In the genomic region with DNA sequence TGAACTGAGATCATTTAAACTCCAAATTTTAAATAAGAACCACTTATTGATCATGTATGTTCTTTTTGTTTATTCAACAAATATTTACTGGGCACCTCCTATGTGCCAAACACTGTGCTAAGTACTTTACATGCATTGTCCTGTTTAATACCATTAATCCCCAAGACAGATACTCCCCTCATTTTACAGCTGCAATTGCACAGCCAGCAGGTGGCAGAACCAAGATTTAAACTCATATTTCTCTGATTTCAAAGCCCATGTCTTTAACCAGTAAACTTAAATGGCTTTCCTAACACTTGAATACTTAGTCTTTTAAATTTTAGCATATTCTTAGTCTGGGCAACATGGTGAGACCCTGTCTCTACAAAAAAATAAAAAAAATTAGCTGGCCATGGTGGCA, we compare ENCODE assay signal across 8 cellular contexts. TPM values are rescaled to one million over a fixed set of nuclear protein-coding genes. Genes with fewer than 3 reads are reported as not detected.
DNase-seq lines count a peak whose midpoint lies in the region; ATAC-seq and TF ChIP-seq lines count a peak whose summit lies in the region.

No MANE protein-coding gene starts in this region.

- ATAC-seq in heart right ventricle: no peak
- ATAC-seq in right cardiac atrium: no peak
- ATAC-seq in PC-3: no peak
- no peak for ATAC-seq in effector memory CD8-positive, alpha-beta T cell (replicated peaks)
- ATAC-seq in psoas muscle: no peak
- no peak for ATAC-seq in gastrocnemius medialis
- no peak for ATAC-seq in GM18861 (IDR thresholded peaks at IDR 0.05; ENCODE audit: unreplicated experiment)
- ATAC-seq in HG03469 (IDR thresholded peaks at IDR 0.05; ENCODE audit: unreplicated experiment): no peak

- H3F3A ChIP-seq in PC-3 (ENCODE audit: low read length, unreplicated experiment): no peaks in the 10 kb centered on the region

- CTCF ChIA-PET in PC-3 (lab: Charles Lee): no interaction called here

- POLR2A ChIA-PET in PC-3 (lab: Charles Lee; ENCODE audit: unreplicated experiment): no interaction called here

- no peak overlapping the region for H3K27ac Mint-ChIP-seq in effector memory CD8-positive, alpha-beta T cell

- H3K4me2 ChIP-seq in PC-3 (ENCODE audit: low read length): no peak overlapping the region

- H3K4me3 ChIP-seq in heart right ventricle: no peak overlapping the region
- no peak overlapping the region for H3K4me3 ChIP-seq in right cardiac atrium (ENCODE audit: low read length)
- no peak overlapping the region for H3K4me3 ChIP-seq in PC-3 (ENCODE audit: low read length)
- H3K4me3 ChIP-seq in psoas muscle: no peak overlapping the region
- no peak overlapping the region for H3K4me3 ChIP-seq in gastrocnemius medialis

- TF ChIP-seq POLR2A in gastrocnemius medialis (IDR thresholded peaks at IDR 0.05): no peak

- DNase-seq in heart right ventricle (no peak), right cardiac atrium (no peak), PC-3 (peak; percentile 18), psoas muscle (no peak), gastrocnemius medialis (no peak)
- DNase-seq in effector memory CD8-positive, alpha-beta T cell: peak; percentile 1 to 24 (median 16)

- TF ChIP-seq CTCF in heart right ventricle (IDR thresholded peaks at IDR 0.05): peak in 7 of 9 donors; percentile 12 to 55 (median 44)
- TF ChIP-seq CTCF in PC-3 (conservative IDR thresholded peaks at IDR 0.05; ENCODE audit: low read depth, low read length): peak; percentile 61
- peak; percentile 26 for TF ChIP-seq CTCF in psoas muscle (IDR thresholded peaks at IDR 0.05)
- TF ChIP-seq CTCF in gastrocnemius medialis (IDR thresholded peaks at IDR 0.05 in 4 of 5, conservative IDR thresholded peaks at IDR 0.05 in 1 of 5): peak in 1 of 5 experiments; percentile 29

- H3K4me1 ChIP-seq in heart right ventricle: peaks cover 0 to 11% (median 0%) of the 10 kb centered on the region in 9 donors
- H3K4me1 ChIP-seq in right cardiac atrium (ENCODE audit: control insufficient read depth, insufficient read depth, low read length): no peaks in the 10 kb centered on the region
- H3K4me1 ChIP-seq in PC-3 (ENCODE audit: insufficient read depth, low read length): no peaks in the 10 kb centered on the region
- peaks cover 11% of the 10 kb centered on the region for H3K4me1 ChIP-seq in psoas muscle
- peaks cover 8 to 12% of the 10 kb centered on the region in 2 donors for H3K4me1 ChIP-seq in gastrocnemius medialis

- no peaks in the 10 kb centered on the region for H3K79me2 ChIP-seq in PC-3 (ENCODE audit: low read length)

- H3K9me3 Mint-ChIP-seq in effector memory CD8-positive, alpha-beta T cell: no peaks in the 10 kb centered on the region

- H3K4me1 Mint-ChIP-seq in effector memory CD8-positive, alpha-beta T cell (ENCODE audit: low read depth in 2 of 2): no peaks in the 10 kb centered on the region

- peaks cover 0 to 93% (median 15%) of the 10 kb centered on the region in 9 donors for H3K36me3 ChIP-seq in heart right ventricle
- no peaks in the 10 kb centered on the region; the same call in 1 of the 2 replicates for H3K36me3 ChIP-seq in PC-3 (ENCODE audit: low read depth, low read length)
- peaks cover 0 to 64% of the 10 kb centered on the region in 2 donors for H3K36me3 ChIP-seq in psoas muscle (ENCODE audit: insufficient read depth in 1 of 2, low read depth in 1 of 2)
- peaks cover 4 to 11% of the 10 kb centered on the region in 2 donors for H3K36me3 ChIP-seq in gastrocnemius medialis

- no peaks in the 10 kb centered on the region for H4K20me1 ChIP-seq in PC-3 (ENCODE audit: low read length)

- no peaks in the 10 kb centered on the region for H3K27me3 ChIP-seq in heart right ventricle
- no peaks in the 10 kb centered on the region for H3K27me3 ChIP-seq in right cardiac atrium (ENCODE audit: control insufficient read depth, insufficient read depth)
- H3K27me3 ChIP-seq in PC-3 (ENCODE audit: low read length): no peaks in the 10 kb centered on the region
- H3K27me3 ChIP-seq in psoas muscle (ENCODE audit: insufficient read depth in 3 of 3, low read length in 2 of 3): no peaks in the 10 kb centered on the region
- H3K27me3 ChIP-seq in gastrocnemius medialis: no peaks in the 10 kb centered on the region

- H3K4me3 Mint-ChIP-seq in effector memory CD8-positive, alpha-beta T cell: no peak overlapping the region

- no TSS peak for BruUV-seq in PC-3 (replicated peaks; lab: Mats Ljungman, UMichigan)

- H3K27ac ChIP-seq in heart right ventricle (no peak overlapping the region), right cardiac atrium (ENCODE audit: low read length) (no peak overlapping the region), PC-3 (ENCODE audit: low read length) (no peak overlapping the region), psoas muscle (no peak overlapping the region), gastrocnemius medialis (no peak overlapping the region)

- H3K9me2 ChIP-seq in PC-3 (replicated peaks; ENCODE audit: low read length): no peaks in the 10 kb centered on the region

- H3K27me3 Mint-ChIP-seq in effector memory CD8-positive, alpha-beta T cell: no peaks in the 10 kb centered on the region

- in situ Hi-C loops in gastrocnemius medialis (cut with MboI; ENCODE audit: low sequenced_read_pairs in 4 of 4): no loop called here

- intact Hi-C loops in heart right ventricle (cut with DNase I) (loop anchor here in 3 of 10 donors (10.0 kb wide), 1 partner anchor 262 kb away; no protein-coding TSS in a partner anchor), right cardiac atrium (cut with DNase I) (no loop called here), PC-3 (cut with micrococcal nuclease) (loop anchor here (1.0 kb wide), 1 partner anchor 222 kb away; no protein-coding TSS in a partner anchor), psoas muscle (cut with DNase I) (no loop called here), gastrocnemius medialis (cut with DNase I; ENCODE audit: low total_unique reads) (no loop called here)

- peaks cover 3% of the 10 kb centered on the region for H3K36me3 Mint-ChIP-seq in effector memory CD8-positive, alpha-beta T cell (ENCODE audit: insufficient read depth)

- H3K9ac ChIP-seq in PC-3 (ENCODE audit: low read length): no peak overlapping the region

- H2AFZ ChIP-seq in PC-3 (ENCODE audit: low read length): no peak overlapping the region

- no peaks in the 10 kb centered on the region for H3K9me3 ChIP-seq in heart right ventricle
- no peaks in the 10 kb centered on the region for H3K9me3 ChIP-seq in right cardiac atrium (ENCODE audit: control insufficient read depth, low read length)
- no peaks in the 10 kb centered on the region for H3K9me3 ChIP-seq in PC-3 (ENCODE audit: low read length)
- no peaks in the 10 kb centered on the region for H3K9me3 ChIP-seq in psoas muscle
- no peaks in the 10 kb centered on the region for H3K9me3 ChIP-seq in gastrocnemius medialis

RNA-seq across cellular contexts. Expression of gene KIAA1958, which starts 43.4 kb away (rescaled TPM):
- 1 to 10 TPM; 3.0 to 7.7 (median 6.6) TPM for total RNA-seq in heart right ventricle
- polyA plus RNA-seq in heart right ventricle: 1 to 10 TPM in 1 of 2 donors, under 1 TPM in 1; 0.59 to 1.2 TPM
- 1 to 10 TPM; 3.1 to 4.4 (median 3.7) TPM for total RNA-seq in right cardiac atrium
- 0.66 TPM for polyA plus RNA-seq in right cardiac atrium
- 3.7 and 4.2 TPM in 2 replicates for total RNA-seq in PC-3 (2014; rRNA removed)
- total RNA-seq in psoas muscle: 1 to 10 TPM; 1.5 to 4.1 (median 3.2) TPM
- 1 to 10 TPM in 1 of 3 donors, under 1 TPM in 2; 0.56 to 1.4 (median 0.57) TPM for polyA plus RNA-seq in psoas muscle
- total RNA-seq in gastrocnemius medialis: 1 to 10 TPM; 1.3 to 4.0 (median 2.6) TPM

Comparison
In these comparisons a context has a peak if more than half of its experiments do, and no peak if none do; other contexts are left out.
1. DNase-seq: peak in PC-3 (single experiment) and effector memory CD8-positive, alpha-beta T cell (3 of 3); none in heart right ventricle (0 of 2), right cardiac atrium (0 of 3), psoas muscle (0 of 2) and gastrocnemius medialis (0 of 2).